26 cellular contexts compared by ENCODE assay signal in genomic region chr15:68596691-68597090, GRCh38. TPM values are rescaled to one million over a fixed set of nuclear protein-coding genes. Genes with fewer than 3 reads are reported as not detected.
"Had no signal": no experiment of that assay in that cellular context is flagged by ENCODE, and none has a peak within 500 bp of the region (broad histone marks: within the 10 kb centered on the region; RNA-seq: fewer than 3 reads in every experiment).

No MANE protein-coding gene starts in this region.

- H3K4me2 ChIP-seq: hepatocyte had no signal

- H3K4me1 ChIP-seq: pancreas, psoas muscle had no signal

- FAIRE-seq: bronchial epithelial cell, endothelial cell of umbilical vein, pancreas, small intestine had no signal

- H3K27me3 ChIP-seq: hepatocyte, pancreas, sigmoid colon, suprapubic skin, tibial nerve had no signal

- H3K9me3 ChIP-seq: gastroesophageal sphincter, pancreas, psoas muscle, sigmoid colon, suprapubic skin, tibial nerve had no signal

- H2AFZ ChIP-seq: hepatocyte had no signal

- DNase-seq: activated CD4-positive, alpha-beta T cell treated with anti-CD3 and anti-CD28 coated beads for 4 hours; activated CD4-positive, alpha-beta T cell treated with anti-CD3 and anti-CD28 coated beads, Interleukin-2, amount 50 U/mL, for 4 hours; activated CD4-positive, CD25-positive, alpha-beta regulatory T cell; activated effector memory CD4-positive, alpha-beta T cell treated with anti-CD3 and anti-CD28 coated beads, Interleukin-2, amount 50 U/mL, for 16 hours; activated naive CD4-positive, alpha-beta T cell treated with anti-CD3 and anti-CD28 coated beads for 36 hours; activated naive CD8-positive, alpha-beta T cell treated with anti-CD3 and anti-CD28 coated beads for 36 hours; activated T-cell treated with anti-CD3 and anti-CD28 coated beads for 4 hours; amniotic stem cell; effector memory CD8-positive, alpha-beta T cell; nephron progenitor cell; nucleus accumbens; pancreas; sigmoid colon; small intestine; stimulated activated CD4-positive, alpha-beta T cell treated with anti-CD3 and anti-CD28 coated beads, Interleukin-15, amount 100 ng/mL, for 24 hours; stimulated activated CD4-positive, alpha-beta T cell treated with anti-CD3 and anti-CD28 coated beads, Interleukin-2, amount 100 ng/mL, for 24 hours; stimulated activated naive CD4-positive, alpha-beta T cell; T-helper 1 cell had no signal

- H3K27ac ChIP-seq: coronary artery, gastroesophageal sphincter, hepatocyte, pancreas, psoas muscle, sigmoid colon, suprapubic skin had no signal

- H3K36me3 ChIP-seq: gastroesophageal sphincter, pancreas, sigmoid colon, suprapubic skin, tibial nerve had no signal

- H3K4me3 ChIP-seq: coronary artery, gastroesophageal sphincter, hepatocyte, pancreas, psoas muscle, sigmoid colon, suprapubic skin, tibial nerve had no signal

RNA-seq across cellular contexts. Expression of gene CORO2B, which starts 17.9 kb away (rescaled TPM):
- total RNA-seq: activated naive CD4-positive, alpha-beta T cell treated with anti-CD3 and anti-CD28 coated beads for 36 hours; activated naive CD8-positive, alpha-beta T cell treated with anti-CD3 and anti-CD28 coated beads for 36 hours had no signal
